Comparison of ENCODE assay signal across 13 cellular contexts in the genomic region with DNA sequence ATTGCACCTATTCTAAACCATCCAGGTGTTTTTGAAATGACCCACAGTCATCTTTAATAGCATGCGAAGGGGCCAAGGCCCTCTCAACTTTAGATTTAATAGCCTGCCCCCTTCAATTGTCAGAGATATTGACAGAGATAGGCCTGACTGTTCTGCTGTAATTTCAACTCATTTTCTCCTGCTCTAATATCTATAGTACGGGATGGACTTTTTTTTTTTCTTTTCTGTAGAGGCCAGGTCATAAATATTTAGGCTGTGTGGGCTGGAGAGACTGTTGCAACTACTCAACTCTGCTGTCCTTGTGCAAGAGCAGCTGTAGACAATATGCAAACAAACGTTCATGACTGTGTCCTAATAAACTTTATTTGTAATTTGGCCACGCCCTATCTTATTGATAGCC. TPM values are rescaled to one million over a fixed set of nuclear protein-coding genes. Genes with fewer than 3 reads are reported as not detected.
DNase-seq lines count a peak whose midpoint lies in the region; ATAC-seq, FAIRE-seq and TF ChIP-seq lines count a peak whose summit lies in the region.
"Had no signal": no experiment of that assay in that cellular context is flagged by ENCODE, and none has a peak within 500 bp of the region (broad histone marks: within the 10 kb centered on the region; RNA-seq: fewer than 3 reads in every experiment).

No MANE protein-coding gene starts in this region.

- no peaks in the 10 kb centered on the region for H3K4me1 Mint-ChIP-seq in activated T-helper 1 cell treated with anti-CD3 and anti-CD28 coated beads, Interleukin-12 subunit alpha, Interleukin-12 subunit beta, Interleukin-2, Interleukin-4 antibody, amounts not matched to agents 30 ng/mL and 10 ng/mL and 1 ng/mL, durations not matched to agents 14 hours and 24 hours and 36 hours (ENCODE audit: low read depth)

- no peak overlapping the region for H3K4me2 ChIP-seq in neural cell (ENCODE audit: low read length)

- no peak for ATAC-seq in HG02973 (IDR thresholded peaks at IDR 0.05; ENCODE audit: unreplicated experiment)
- no peak for ATAC-seq in HG02884 (IDR thresholded peaks at IDR 0.05; ENCODE audit: unreplicated experiment)

- no peaks in the 10 kb centered on the region for H3K27me3 ChIP-seq in bronchial epithelial cell (ENCODE audit: control insufficient read depth, insufficient read depth, low read length)
- H3K27me3 ChIP-seq in neural cell (ENCODE audit: insufficient read depth, low read depth, low read length): no peaks in the 10 kb centered on the region

- peak; percentile 94 for DNase-seq in AG10803 (ENCODE audit: low read depth)
- DNase-seq in NCI-H226: peak; percentile 50
- DNase-seq in bronchial epithelial cell (ENCODE audit: low read depth): peak; percentile 86
- no peak for DNase-seq in ecto neural progenitor cell (ENCODE audit: low spot score)
- no peak for DNase-seq in activated T-helper 1 cell treated with anti-CD3 and anti-CD28 coated beads, Interleukin-12 subunit alpha, Interleukin-12 subunit beta, Interleukin-2, Interleukin-4 antibody, amounts not matched to agents 30 ng/mL and 10 ng/mL and 1 ng/mL, durations not matched to agents 14 hours and 24 hours and 36 hours (ENCODE audit: low spot score)

- H4K20me1 ChIP-seq in neural cell (ENCODE audit: insufficient read depth): no peaks in the 10 kb centered on the region

- no peak overlapping the region for H3K27ac ChIP-seq in neural cell (ENCODE audit: low read length)

- TF ChIP-seq CTCF in AG10803 (conservative IDR thresholded peaks at IDR 0.05; ENCODE audit: low read length) (no peak), bronchial epithelial cell (IDR thresholded peaks at IDR 0.05; ENCODE audit: insufficient read depth, low read length, severe bottlenecking) (no peak), neural cell (IDR thresholded peaks at IDR 0.05; ENCODE audit: poor library complexity, severe bottlenecking) (no peak)

- no peaks in the 10 kb centered on the region for H3K9me2 ChIP-seq in neural cell (ENCODE audit: insufficient read depth, low read length)

- no peaks in the 10 kb centered on the region for H3K36me3 ChIP-seq in bronchial epithelial cell (ENCODE audit: control insufficient read depth, insufficient read depth, low read length)
- H3K36me3 ChIP-seq in neural cell (ENCODE audit: insufficient read depth, low read length): no peaks in the 10 kb centered on the region
- H3K36me3 ChIP-seq: adrenal gland, stomach had no signal

- H3F3A ChIP-seq in neural cell (ENCODE audit: insufficient read depth, low read length, poor library complexity, severe bottlenecking): no peaks in the 10 kb centered on the region

- intact Hi-C loops in activated T-helper 1 cell treated with anti-CD3 and anti-CD28 coated beads, Interleukin-12 subunit alpha, Interleukin-12 subunit beta, Interleukin-2, Interleukin-4 antibody, amounts not matched to agents 30 ng/mL and 10 ng/mL and 1 ng/mL, durations not matched to agents 14 hours and 24 hours and 36 hours (cut with micrococcal nuclease): loop anchor here (1.0 to 10.0 kb wide), 7 partner anchors 105 to 753 kb away; partner anchors contain the start of gene KRTAP16-1

- no peak overlapping the region for H3K27ac Mint-ChIP-seq in activated T-helper 1 cell treated with anti-CD3 and anti-CD28 coated beads, Interleukin-12 subunit alpha, Interleukin-12 subunit beta, Interleukin-2, Interleukin-4 antibody, amounts not matched to agents 30 ng/mL and 10 ng/mL and 1 ng/mL, durations not matched to agents 14 hours and 24 hours and 36 hours

- H3K9me3 ChIP-seq in neural cell (ENCODE audit: low read length): no peaks in the 10 kb centered on the region
- H3K9me3 ChIP-seq: adrenal gland, stomach had no signal

- TF ChIP-seq EP300 in neural cell (conservative IDR thresholded peaks at IDR 0.05; ENCODE audit: poor library complexity, severe bottlenecking): no peak

- H3K79me2 ChIP-seq in neural cell (replicated peaks; ENCODE audit: insufficient read depth, low read length): no peaks in the 10 kb centered on the region

- no peaks in the 10 kb centered on the region for H3K36me3 Mint-ChIP-seq in activated T-helper 1 cell treated with anti-CD3 and anti-CD28 coated beads, Interleukin-12 subunit alpha, Interleukin-12 subunit beta, Interleukin-2, Interleukin-4 antibody, amounts not matched to agents 30 ng/mL and 10 ng/mL and 1 ng/mL, durations not matched to agents 14 hours and 24 hours and 36 hours (ENCODE audit: low read depth)

- H3K4me3 Mint-ChIP-seq in activated T-helper 1 cell treated with anti-CD3 and anti-CD28 coated beads, Interleukin-12 subunit alpha, Interleukin-12 subunit beta, Interleukin-2, Interleukin-4 antibody, amounts not matched to agents 30 ng/mL and 10 ng/mL and 1 ng/mL, durations not matched to agents 14 hours and 24 hours and 36 hours: no peak overlapping the region

- H2AFZ ChIP-seq in neural cell (ENCODE audit: low read depth, low read length): peak overlapping the region; percentile 84

- no peak for TF ChIP-seq RAD21 in neural cell (conservative IDR thresholded peaks at IDR 0.05)

- no peak overlapping the region for H3K9ac ChIP-seq in neural cell (ENCODE audit: low read length)

- H3K4me3 ChIP-seq in AG10803 (ENCODE audit: low read length) (no peak overlapping the region; the same call in none of the 2 replicates), bronchial epithelial cell (ENCODE audit: low read depth, low read length) (no peak overlapping the region), neural cell (ENCODE audit: low read length) (no peak overlapping the region)
- H3K4me3 ChIP-seq: adrenal gland, stomach had no signal

- H3K27me3 Mint-ChIP-seq in activated T-helper 1 cell treated with anti-CD3 and anti-CD28 coated beads, Interleukin-12 subunit alpha, Interleukin-12 subunit beta, Interleukin-2, Interleukin-4 antibody, amounts not matched to agents 30 ng/mL and 10 ng/mL and 1 ng/mL, durations not matched to agents 14 hours and 24 hours and 36 hours (ENCODE audit: insufficient read depth): peaks cover 26% of the 10 kb centered on the region

- FAIRE-seq in bronchial epithelial cell (lab: Jason Lieb, UNC): no peak

- H3K9me3 Mint-ChIP-seq in activated T-helper 1 cell treated with anti-CD3 and anti-CD28 coated beads, Interleukin-12 subunit alpha, Interleukin-12 subunit beta, Interleukin-2, Interleukin-4 antibody, amounts not matched to agents 30 ng/mL and 10 ng/mL and 1 ng/mL, durations not matched to agents 14 hours and 24 hours and 36 hours: no peaks in the 10 kb centered on the region

TF ChIP-seq in neural cell, 6 proteins besides CTCF, POLR2A, EP300 and RAD21 (continues in another document):
- no peak for TF ChIP-seq EZH2 (IDR thresholded peaks at IDR 0.05; ENCODE audit: borderline replicate concordance, insufficient read depth, low read length, poor library complexity, severe bottlenecking)
- TF ChIP-seq SMC3 (conservative IDR thresholded peaks at IDR 0.05; ENCODE audit: poor library complexity): no peak
- no peak for TF ChIP-seq TAF1 (IDR thresholded peaks at IDR 0.05; ENCODE audit: low read depth)
- no peak for TF ChIP-seq REST (IDR thresholded peaks at IDR 0.05; ENCODE audit: borderline replicate concordance)
- no peak for TF ChIP-seq MXI1 (conservative IDR thresholded peaks at IDR 0.05; ENCODE audit: poor library complexity, severe bottlenecking)

RNA-seq across cellular contexts. Expression of gene KRT20, which starts 24.7 kb away (rescaled TPM):
- not detected in 2 replicates for total RNA-seq in bronchial epithelial cell
- not detected in 2 replicates for polyA plus RNA-seq in neural cell
- not detected in 2 replicates for polyA minus RNA-seq in neural cell
- not detected in 2 replicates for total RNA-seq in activated T-helper 1 cell treated with anti-CD3 and anti-CD28 coated beads, Interleukin-12 subunit alpha, Interleukin-12 subunit beta, Interleukin-2, Interleukin-4 antibody, amounts not matched to agents 30 ng/mL and 10 ng/mL and 1 ng/mL, durations not matched to agents 14 hours and 24 hours and 36 hours
- total RNA-seq: glomerular endothelial cell, SK-MEL-5 had no signal

RNA-seq across cellular contexts. Expression of gene KRT23, which starts 27.7 kb away (rescaled TPM):
- total RNA-seq in bronchial epithelial cell: 12.9 and 29.4 TPM in 2 replicates
- 0.37 and 0.86 TPM in 2 replicates for polyA plus RNA-seq in neural cell
- 1.3 TPM in 1 of 2 replicates, not detected in the other for polyA minus RNA-seq in neural cell
- total RNA-seq in activated T-helper 1 cell treated with anti-CD3 and anti-CD28 coated beads, Interleukin-12 subunit alpha, Interleukin-12 subunit beta, Interleukin-2, Interleukin-4 antibody, amounts not matched to agents 30 ng/mL and 10 ng/mL and 1 ng/mL, durations not matched to agents 14 hours and 24 hours and 36 hours: not detected in 2 replicates
- total RNA-seq: adrenal gland, glomerular endothelial cell, SK-MEL-5, stomach had no signal

RNA-seq across cellular contexts. Expression of gene KRT12, which starts 42.7 kb away (rescaled TPM):
- total RNA-seq in bronchial epithelial cell: not detected in 2 replicates
- polyA plus RNA-seq in neural cell: not detected in 2 replicates
- not detected in 2 replicates for polyA minus RNA-seq in neural cell
- total RNA-seq in activated T-helper 1 cell treated with anti-CD3 and anti-CD28 coated beads, Interleukin-12 subunit alpha, Interleukin-12 subunit beta, Interleukin-2, Interleukin-4 antibody, amounts not matched to agents 30 ng/mL and 10 ng/mL and 1 ng/mL, durations not matched to agents 14 hours and 24 hours and 36 hours: not detected in 2 replicates
- total RNA-seq: adrenal gland, glomerular endothelial cell, mucosa of gallbladder had no signal
- polyA plus RNA-seq: adrenal gland had no signal

RNA-seq across cellular contexts. Expression of gene KRT39, which starts 57.0 kb away (rescaled TPM):
- not detected in 2 replicates for total RNA-seq in bronchial epithelial cell
- not detected in 2 replicates for polyA plus RNA-seq in neural cell
- polyA minus RNA-seq in neural cell: not detected in 2 replicates
- total RNA-seq in activated T-helper 1 cell treated with anti-CD3 and anti-CD28 coated beads, Interleukin-12 subunit alpha, Interleukin-12 subunit beta, Interleukin-2, Interleukin-4 antibody, amounts not matched to agents 30 ng/mL and 10 ng/mL and 1 ng/mL, durations not matched to agents 14 hours and 24 hours and 36 hours: not detected in 2 replicates
- total RNA-seq: adrenal gland, glomerular endothelial cell, mucosa of gallbladder, SK-MEL-5, stomach had no signal
- polyA plus RNA-seq: stomach had no signal

Comparison
In these comparisons a context has a peak if more than half of its experiments do, and no peak if none do; other contexts are left out.
1. DNase-seq: peak in AG10803 (single experiment), NCI-H226 (single experiment) and bronchial epithelial cell (single experiment); none in ecto neural progenitor cell (single experiment) and activated T-helper 1 cell treated with anti-CD3 and anti-CD28 coated beads, Interleukin-12 subunit alpha, Interleukin-12 subunit beta, Interleukin-2, Interleukin-4 antibody, amounts not matched to agents 30 ng/mL and 10 ng/mL and 1 ng/mL, durations not matched to agents 14 hours and 24 hours and 36 hours (single experiment).
2. RNA of gene KRT23, which starts 27.7 kb away (total RNA-seq): 12.9 to 29.4 TPM in bronchial epithelial cell; not detected in activated T-helper 1 cell treated with anti-CD3 and anti-CD28 coated beads, Interleukin-12 subunit alpha, Interleukin-12 subunit beta, Interleukin-2, Interleukin-4 antibody, amounts not matched to agents 30 ng/mL and 10 ng/mL and 1 ng/mL, durations not matched to agents 14 hours and 24 hours and 36 hours; every median in the first group is over 10 times any median in the second.